ENCODE assay signal across 1 cellular context in genomic region chr17:43024407-43025289, GRCh38.
TF ChIP-seq lines count a peak whose summit lies in the region.

TSS of gene RND2 (plus strand) at chr17:43025231. CDS start at chr17:43025348, 117 bp downstream.

TF ChIP-seq in HEK293, 187 proteins besides CTCF, POLR2A, EP300 and RAD21 (continued from another document):
- TF ChIP-seq, protein P1, sequence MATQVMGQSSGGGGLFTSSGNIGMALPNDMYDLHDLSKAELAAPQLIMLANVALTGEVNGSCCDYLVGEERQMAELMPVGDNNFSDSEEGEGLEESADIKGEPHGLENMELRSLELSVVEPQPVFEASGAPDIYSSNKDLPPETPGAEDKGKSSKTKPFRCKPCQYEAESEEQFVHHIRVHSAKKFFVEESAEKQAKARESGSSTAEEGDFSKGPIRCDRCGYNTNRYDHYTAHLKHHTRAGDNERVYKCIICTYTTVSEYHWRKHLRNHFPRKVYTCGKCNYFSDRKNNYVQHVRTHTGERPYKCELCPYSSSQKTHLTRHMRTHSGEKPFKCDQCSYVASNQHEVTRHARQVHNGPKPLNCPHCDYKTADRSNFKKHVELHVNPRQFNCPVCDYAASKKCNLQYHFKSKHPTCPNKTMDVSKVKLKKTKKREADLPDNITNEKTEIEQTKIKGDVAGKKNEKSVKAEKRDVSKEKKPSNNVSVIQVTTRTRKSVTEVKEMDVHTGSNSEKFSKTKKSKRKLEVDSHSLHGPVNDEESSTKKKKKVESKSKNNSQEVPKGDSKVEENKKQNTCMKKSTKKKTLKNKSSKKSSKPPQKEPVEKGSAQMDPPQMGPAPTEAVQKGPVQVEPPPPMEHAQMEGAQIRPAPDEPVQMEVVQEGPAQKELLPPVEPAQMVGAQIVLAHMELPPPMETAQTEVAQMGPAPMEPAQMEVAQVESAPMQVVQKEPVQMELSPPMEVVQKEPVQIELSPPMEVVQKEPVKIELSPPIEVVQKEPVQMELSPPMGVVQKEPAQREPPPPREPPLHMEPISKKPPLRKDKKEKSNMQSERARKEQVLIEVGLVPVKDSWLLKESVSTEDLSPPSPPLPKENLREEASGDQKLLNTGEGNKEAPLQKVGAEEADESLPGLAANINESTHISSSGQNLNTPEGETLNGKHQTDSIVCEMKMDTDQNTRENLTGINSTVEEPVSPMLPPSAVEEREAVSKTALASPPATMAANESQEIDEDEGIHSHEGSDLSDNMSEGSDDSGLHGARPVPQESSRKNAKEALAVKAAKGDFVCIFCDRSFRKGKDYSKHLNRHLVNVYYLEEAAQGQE (tag by site-specific recombination; IDR thresholded peaks at IDR 0.05) = peak; percentile 24; the same call in 1 of the 2 replicates
- TF ChIP-seq ZNF561 (tag by site-specific recombination; IDR thresholded peaks at IDR 0.05; ENCODE audit: borderline replicate concordance) (peak; percentile 88; the same call in 1 of the 2 replicates), TCF7L2 (IDR thresholded peaks at IDR 0.05; ENCODE audit: borderline replicate concordance, low read depth, low read length) (no peak), ZNF792 (tag by site-specific recombination; IDR thresholded peaks at IDR 0.05) (no peak), WT1 (tag by site-specific recombination; IDR thresholded peaks at IDR 0.05) (peak; percentile 75), ZNF791 (tag by site-specific recombination; IDR thresholded peaks at IDR 0.05) (no peak), ZSCAN23 (tag by site-specific recombination; IDR thresholded peaks at IDR 0.05) (no peak; the same call in 1 of the 2 replicates), ZNF133 (tag by site-specific recombination; IDR thresholded peaks at IDR 0.05) (no peak), ZNF423 (tag by site-specific recombination; IDR thresholded peaks at IDR 0.05) (peak; percentile 75; the same call in 1 of the 2 replicates), ZBTB21 (tag by site-specific recombination; IDR thresholded peaks at IDR 0.05) (peak; percentile 92), ZNF785 (tag by site-specific recombination; IDR thresholded peaks at IDR 0.05) (no peak), ZNF768 (tag by site-specific recombination; IDR thresholded peaks at IDR 0.05) (no peak), ZNF2 (tag by site-specific recombination; IDR thresholded peaks at IDR 0.05) (no peak; the same call in 1 of the 2 replicates), ZNF514 (tag by site-specific recombination; IDR thresholded peaks at IDR 0.05) (no peak), ZNF654 (tag by site-specific recombination; IDR thresholded peaks at IDR 0.05; ENCODE audit: low read depth) (peak; percentile 89), ZNF140 (tag by site-specific recombination; IDR thresholded peaks at IDR 0.05) (no peak), ZBTB8A (tag by site-specific recombination; IDR thresholded peaks at IDR 0.05) (0 out of 2 replicates have a peak, but pooled peaks have one; percentile 25)
- TF ChIP-seq, protein P2, sequence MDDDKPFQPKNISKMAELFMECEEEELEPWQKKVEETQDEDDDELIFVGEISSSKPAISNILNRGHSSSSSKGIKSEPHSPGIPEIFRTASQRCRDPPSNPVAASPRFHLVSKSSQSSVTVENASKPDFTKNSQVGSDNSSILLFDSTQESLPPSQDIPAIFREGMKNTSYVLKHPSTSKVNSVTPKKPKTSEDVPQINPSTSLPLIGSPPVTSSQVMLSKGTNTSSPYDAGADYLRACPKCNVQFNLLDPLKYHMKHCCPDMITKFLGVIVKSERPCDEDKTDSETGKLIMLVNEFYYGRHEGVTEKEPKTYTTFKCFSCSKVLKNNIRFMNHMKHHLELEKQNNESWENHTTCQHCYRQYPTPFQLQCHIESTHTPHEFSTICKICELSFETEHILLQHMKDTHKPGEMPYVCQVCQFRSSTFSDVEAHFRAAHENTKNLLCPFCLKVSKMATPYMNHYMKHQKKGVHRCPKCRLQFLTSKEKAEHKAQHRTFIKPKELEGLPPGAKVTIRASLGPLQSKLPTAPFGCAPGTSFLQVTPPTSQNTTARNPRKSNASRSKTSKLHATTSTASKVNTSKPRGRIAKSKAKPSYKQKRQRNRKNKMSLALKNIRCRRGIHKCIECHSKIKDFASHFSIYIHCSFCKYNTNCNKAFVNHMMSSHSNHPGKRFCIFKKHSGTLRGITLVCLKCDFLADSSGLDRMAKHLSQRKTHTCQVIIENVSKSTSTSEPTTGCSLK (tag by site-specific recombination; IDR thresholded peaks at IDR 0.05) = no peak
- TF ChIP-seq, protein P3, sequence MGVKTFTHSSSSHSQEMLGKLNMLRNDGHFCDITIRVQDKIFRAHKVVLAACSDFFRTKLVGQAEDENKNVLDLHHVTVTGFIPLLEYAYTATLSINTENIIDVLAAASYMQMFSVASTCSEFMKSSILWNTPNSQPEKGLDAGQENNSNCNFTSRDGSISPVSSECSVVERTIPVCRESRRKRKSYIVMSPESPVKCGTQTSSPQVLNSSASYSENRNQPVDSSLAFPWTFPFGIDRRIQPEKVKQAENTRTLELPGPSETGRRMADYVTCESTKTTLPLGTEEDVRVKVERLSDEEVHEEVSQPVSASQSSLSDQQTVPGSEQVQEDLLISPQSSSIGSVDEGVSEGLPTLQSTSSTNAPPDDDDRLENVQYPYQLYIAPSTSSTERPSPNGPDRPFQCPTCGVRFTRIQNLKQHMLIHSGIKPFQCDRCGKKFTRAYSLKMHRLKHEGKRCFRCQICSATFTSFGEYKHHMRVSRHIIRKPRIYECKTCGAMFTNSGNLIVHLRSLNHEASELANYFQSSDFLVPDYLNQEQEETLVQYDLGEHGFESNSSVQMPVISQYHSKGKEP (tag by site-specific recombination; IDR thresholded peaks at IDR 0.05) = no peak
- TF ChIP-seq, protein P4, sequence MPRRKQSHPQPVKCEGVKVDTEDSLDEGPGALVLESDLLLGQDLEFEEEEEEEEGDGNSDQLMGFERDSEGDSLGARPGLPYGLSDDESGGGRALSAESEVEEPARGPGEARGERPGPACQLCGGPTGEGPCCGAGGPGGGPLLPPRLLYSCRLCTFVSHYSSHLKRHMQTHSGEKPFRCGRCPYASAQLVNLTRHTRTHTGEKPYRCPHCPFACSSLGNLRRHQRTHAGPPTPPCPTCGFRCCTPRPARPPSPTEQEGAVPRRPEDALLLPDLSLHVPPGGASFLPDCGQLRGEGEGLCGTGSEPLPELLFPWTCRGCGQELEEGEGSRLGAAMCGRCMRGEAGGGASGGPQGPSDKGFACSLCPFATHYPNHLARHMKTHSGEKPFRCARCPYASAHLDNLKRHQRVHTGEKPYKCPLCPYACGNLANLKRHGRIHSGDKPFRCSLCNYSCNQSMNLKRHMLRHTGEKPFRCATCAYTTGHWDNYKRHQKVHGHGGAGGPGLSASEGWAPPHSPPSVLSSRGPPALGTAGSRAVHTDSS (tag by site-specific recombination; IDR thresholded peaks at IDR 0.05) = 0 out of 2 replicates have a peak, but pooled peaks have one; percentile 29
TF ChIP-seq in HEK293: peak in this region for 62.
